In genomic region chr3:126703512-126704493, GRCh38 we compare ENCODE assay signal across 8 cellular contexts. TPM values are rescaled to one million over a fixed set of nuclear protein-coding genes. Genes with fewer than 3 reads are reported as not detected.
DNase-seq lines count a peak whose midpoint lies in the region; ATAC-seq, FAIRE-seq and TF ChIP-seq lines count a peak whose summit lies in the region.

Gene CHCHD6 (plus strand): TSS chr3:126704240. CDS start chr3:126704313, 73 bp downstream.

- FAIRE-seq in kidney (lab: Jason Lieb, UNC), result no peak

- no peaks in the 10 kb centered on the region for H3K9me3 ChIP-seq in kidney (ENCODE audit: control insufficient read depth in 1 of 2, low read length in 2 of 2)

- no peaks in the 10 kb centered on the region for H3K36me3 ChIP-seq in kidney (ENCODE audit: control insufficient read depth in 1 of 2, insufficient read depth in 2 of 2, low read length in 2 of 2)

- intact Hi-C loops in kidney (cut with DNase I), result no loop called here

- peak within 1 kb of the TSS; percentile 66 to 72 for H3K4me3 ChIP-seq in kidney (ENCODE audit: low read length in 2 of 2)

- H3K4me1 ChIP-seq in kidney (ENCODE audit: control insufficient read depth in 1 of 2, insufficient read depth in 1 of 2, low read depth in 1 of 2, low read length in 2 of 2), result peaks cover 0 to 3% of the 10 kb centered on the region in 2 donors

- DNase-seq in AG20443 (ENCODE audit: low spot score) (peak; percentile 99), NCI-H446 treated with DMSO at 0.1 percent for 48 hours (lab: John Stamatoyannopoulos, UW) (peak; percentile 92), cerebellum (ENCODE audit: low spot score) (peak; percentile 94), kidney (peak; percentile 98)
- peak; percentile 94 to 98 for DNase-seq in activated CD4-positive, alpha-beta T cell treated with anti-CD3 and anti-CD28 coated beads for 24 hours (ENCODE audit: low read depth in 2 of 2)
- DNase-seq in stimulated activated CD4-positive, alpha-beta T cell treated with anti-CD3 and anti-CD28 coated beads, Interleukin-15, amount 100 ng/mL, for 1 hour (ENCODE audit: low read depth in 1 of 2, low spot score in 1 of 2), result peak; percentile 94 to 96

- H3K9ac ChIP-seq in kidney (ENCODE audit: low read length in 2 of 2), result peak within 1 kb of the TSS; percentile 27 to 66

- H3K27ac ChIP-seq in kidney (ENCODE audit: low read depth in 2 of 2, low read length in 2 of 2), result no peak within 1 kb of the TSS

- TF ChIP-seq CTCF in kidney (IDR thresholded peaks at IDR 0.05; ENCODE audit: borderline replicate concordance, extremely low read depth, insufficient read depth), result no peak

- ATAC-seq in GM19035 (IDR thresholded peaks at IDR 0.05; ENCODE audit: unreplicated experiment) (peak; percentile 97), HG03378 (IDR thresholded peaks at IDR 0.05; ENCODE audit: unreplicated experiment) (peak; percentile 91)

RNA-seq across cellular contexts. Expression of gene CHCHD6, which starts in this region (rescaled TPM):
- total RNA-seq in cerebellum (20.8 TPM), kidney (10.7 TPM)
- 35.2 TPM for polyA plus RNA-seq in kidney (ENCODE audit: insufficient read depth, low read depth, low replicate concordance)
